ENCODE assay signal across 13 cellular contexts in the genomic region with DNA sequence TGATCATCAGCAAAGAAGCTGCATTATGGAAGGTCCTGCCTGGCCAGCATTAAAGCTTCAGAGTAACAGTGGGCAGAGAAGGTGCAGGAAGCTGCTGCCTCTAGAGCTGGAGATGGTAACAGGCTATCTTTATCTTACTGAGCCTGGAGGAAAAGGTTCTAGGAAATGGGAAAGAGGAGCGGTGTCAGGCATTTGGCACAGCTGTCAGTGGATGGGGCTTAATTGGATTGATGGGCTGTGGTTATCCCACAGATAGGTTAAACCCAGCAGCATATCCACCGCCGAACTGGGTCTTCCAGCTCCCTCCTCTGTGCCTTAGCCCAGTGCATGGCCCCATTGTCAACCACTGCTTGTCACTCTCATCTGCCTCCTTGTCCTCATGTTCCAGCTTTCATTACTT.
"Had no signal": no experiment of that assay in that cellular context is flagged by ENCODE, and none has a peak within 500 bp of the region (broad histone marks: within the 10 kb centered on the region; RNA-seq: fewer than 3 reads in every experiment).

No MANE protein-coding gene starts in this region.

- H3K4me3 ChIP-seq: heart right ventricle, right lobe of liver, testis had no signal

- H3K27ac ChIP-seq: testis had no signal

- ATAC-seq: activated T-cell treated with anti-CD3 and anti-CD28 coated beads, Interleukin-2, amount 50 U/mL, for 4 hours; right lobe of liver had no signal

- H3K27me3 ChIP-seq: heart right ventricle, right lobe of liver, testis had no signal

- DNase-seq: activated CD4-positive, alpha-beta T cell treated with anti-CD3 and anti-CD28 coated beads for 1 hour; activated CD4-positive, alpha-beta T cell treated with anti-CD3 and anti-CD28 coated beads, Interleukin-2, amount 50 U/mL, for 48 hours; activated effector memory CD4-positive, alpha-beta T cell treated with anti-CD3 and anti-CD28 coated beads, Interleukin-2, amount 50 U/mL, for 16 hours; activated T-cell treated with anti-CD3 and anti-CD28 coated beads, Interleukin-2, amount 50 U/mL, for 4 hours; anterior cingulate cortex; foreskin melanocyte; heart right ventricle; islet precursor cell; nucleus accumbens; right lobe of liver; stimulated activated CD4-positive, alpha-beta T cell treated with anti-CD3 and anti-CD28 coated beads, Interleukin-2, amount 100 ng/mL, for 24 hours; stimulated activated naive CD4-positive, alpha-beta T cell treated with Interleukin-2 at 50 U/mL for 16 hours; testis had no signal

- H3K36me3 ChIP-seq: heart right ventricle, right lobe of liver had no signal

- H3K9me3 ChIP-seq: heart right ventricle, right lobe of liver, testis had no signal
